ENCODE assay signal across 13 cellular contexts in genomic region chr5:148011407-148012124, GRCh38. TPM values are rescaled to one million over a fixed set of nuclear protein-coding genes. Genes with fewer than 3 reads are reported as not detected.
A peak's percentile ranks its signal among the peaks of the same experiment; 100 is the strongest.
DNase-seq lines count a peak whose midpoint lies in the region; ATAC-seq and TF ChIP-seq lines count a peak whose summit lies in the region.
"Had no signal": no experiment of that assay in that cellular context is flagged by ENCODE, and none has a peak within 500 bp of the region (broad histone marks: within the 10 kb centered on the region; RNA-seq: fewer than 3 reads in every experiment).

No MANE protein-coding gene starts in this region.

- ATAC-seq in esophagus mucosa: peak; percentile 61
- ATAC-seq in Right ventricle myocardium superior (ENCODE audit: poor library complexity): no peak

- H3K4me1 Mint-ChIP-seq in type B pancreatic cell (ENCODE audit: unreplicated experiment): peaks cover 18% of the 10 kb centered on the region

- H3K36me3 Mint-ChIP-seq in type B pancreatic cell: no peaks in the 10 kb centered on the region

- peak overlapping the region; percentile 59 for H3K27ac ChIP-seq in RWPE1
- H3K27ac ChIP-seq: thoracic aorta had no signal

- TF ChIP-seq CTCF in RWPE1 (conservative IDR thresholded peaks at IDR 0.05; ENCODE audit: low read depth): no peak
- TF ChIP-seq CTCF in type B pancreatic cell (conservative IDR thresholded peaks at IDR 0.05): no peak

- no peaks in the 10 kb centered on the region for H3K9me3 Mint-ChIP-seq in type B pancreatic cell

- peak overlapping the region; percentile 91 for H3K27ac Mint-ChIP-seq in type B pancreatic cell
- H3K27ac Mint-ChIP-seq: activated T-cell treated with anti-CD3 and anti-CD28 coated beads, Interleukin-2, amount 50 U/mL, for 24 hours had no signal

- no peaks in the 10 kb centered on the region for H3K27me3 Mint-ChIP-seq in type B pancreatic cell
- H3K27me3 Mint-ChIP-seq: activated T-cell treated with anti-CD3 and anti-CD28 coated beads, Interleukin-2, amount 50 U/mL, for 24 hours had no signal

- H3K4me3 Mint-ChIP-seq in type B pancreatic cell: peak overlapping the region; percentile 64
- H3K4me3 Mint-ChIP-seq: activated T-cell treated with anti-CD3 and anti-CD28 coated beads, Interleukin-2, amount 50 U/mL, for 24 hours had no signal

- DNase-seq in NCI-H2107 treated with DMSO at 0.1 percent for 48 hours (lab: John Stamatoyannopoulos, UW; ENCODE audit: unreplicated experiment): peak; percentile 4
- no peak for DNase-seq in NCI-H2107 (lab: John Stamatoyannopoulos, UW)
- DNase-seq in RWPE1 (ENCODE audit: low spot score): peak; percentile 92
- DNase-seq in type B pancreatic cell (ENCODE audit: extremely low spot score, unreplicated experiment): no peak
- no peak for DNase-seq in Right ventricle myocardium superior
- no peak for DNase-seq in iPS-NIHi7 (ENCODE audit: extremely low spot score)
- no peak for DNase-seq in stimulated activated CD4-positive, alpha-beta T cell treated with anti-CD3 and anti-CD28 coated beads, Interleukin-2, amount 100 ng/mL, for 24 hours
- DNase-seq: 8988T; activated T-cell treated with anti-CD3 and anti-CD28 coated beads, Interleukin-2, amount 50 U/mL, for 24 hours; NCI-H510A treated with DMSO at 0.1 percent for 48 hours; stimulated activated CD4-positive, alpha-beta T cell treated with anti-CD3 and anti-CD28 coated beads, Interleukin-4, amount 100 ng/mL, for 1 hour had no signal

- intact Hi-C loops in Right ventricle myocardium superior (cut with DNase I): no loop called here

- CTCF ChIA-PET in RWPE1 (lab: Yijun Ruan, JAX): interaction anchor here (0.5 kb wide), 1 partner anchor 1097 kb away, joined by 3 read pairs; no protein-coding TSS in a partner anchor

- POLR2A ChIA-PET in RWPE1 (lab: Yijun Ruan, JAX; ENCODE audit: low non-redundant PET): no interaction called here

RNA-seq across cellular contexts. Expression of gene SPINK5, which starts 52.2 kb away (rescaled TPM):
- 509 TPM for total RNA-seq in esophagus mucosa
- 14.1 and 26.0 TPM in 2 replicates for total RNA-seq in type B pancreatic cell (ENCODE audit: low replicate concordance)
- 0.35 TPM for total RNA-seq in Right ventricle myocardium superior

Comparison
In these comparisons a context has a peak if more than half of its experiments do, and no peak if none do; other contexts are left out.
1. DNase-seq: peak in NCI-H2107 treated with DMSO at 0.1 percent for 48 hours (single experiment) and RWPE1 (single experiment); none in NCI-H2107 (single experiment), type B pancreatic cell (single experiment), Right ventricle myocardium superior (single experiment), iPS-NIHi7 (single experiment) and stimulated activated CD4-positive, alpha-beta T cell treated with anti-CD3 and anti-CD28 coated beads, Interleukin-2, amount 100 ng/mL, for 24 hours (0 of 2).
2. RNA of gene SPINK5, which starts 52.2 kb away (total RNA-seq): 509 TPM in esophagus mucosa (single experiment) and 14.1 to 26.0 TPM in type B pancreatic cell; 0.35 TPM in Right ventricle myocardium superior (single experiment); every median in the first group is over 10 times any median in the second.